Comparison of ENCODE assay signal across 11 cellular contexts in genomic region chr3:58043933-58044332, GRCh38. TPM values are rescaled to one million over a fixed set of nuclear protein-coding genes. Genes with fewer than 3 reads are reported as not detected.
DNase-seq lines count a peak whose midpoint lies in the region; ATAC-seq and TF ChIP-seq lines count a peak whose summit lies in the region.
"Had no signal": no experiment of that assay in that cellular context is flagged by ENCODE, and none has a peak within 500 bp of the region (broad histone marks: within the 10 kb centered on the region; RNA-seq: fewer than 3 reads in every experiment).

No MANE protein-coding gene starts in this region.

- no peak overlapping the region for H2AFZ ChIP-seq in fibroblast of lung (ENCODE audit: low read length)

- H3K4me1 Mint-ChIP-seq in Caco-2 (ENCODE audit: low read depth, unreplicated experiment) = peaks cover 24% of the 10 kb centered on the region

- H3K4me3 Mint-ChIP-seq in Caco-2 (ENCODE audit: unreplicated experiment) = no peak overlapping the region
- H3K4me3 Mint-ChIP-seq: activated T-cell treated with anti-CD3 and anti-CD28 coated beads, Interleukin-2, amount 50 U/mL, for 4 hours had no signal

- no peaks in the 10 kb centered on the region for H3K27me3 Mint-ChIP-seq in Caco-2 (ENCODE audit: insufficient read depth, unreplicated experiment)

- in situ Hi-C loops in Panc1 (cut with HindIII; ENCODE audit: low pct_unique_long_range_greater_than_20kb, low sequenced_read_pairs) (no loop called here), gastrocnemius medialis (cut with MboI; ENCODE audit: low sequenced_read_pairs in 4 of 4) (no loop called here)

- POLR2A ChIA-PET in Caco-2 (lab: Charles Lee) = no interaction called here
- POLR2A ChIA-PET in Panc1 (lab: Charles Lee) = no interaction called here

- peak; percentile 31 for ATAC-seq in Panc1
- no peak for ATAC-seq in gastrocnemius medialis
- ATAC-seq in GM18517 (IDR thresholded peaks at IDR 0.05; ENCODE audit: unreplicated experiment) = no peak

- H3K4me1 ChIP-seq in Caco-2 (peaks cover 78% of the 10 kb centered on the region), Panc1 (ENCODE audit: control insufficient read depth, insufficient read depth, low read length) (peaks cover 93% of the 10 kb centered on the region), fibroblast of lung (ENCODE audit: control insufficient read depth, extremely low read depth, insufficient read depth, low read length) (peaks cover 44% of the 10 kb centered on the region), gastrocnemius medialis (peaks cover 6 to 28% of the 10 kb centered on the region in 2 donors)

- no peaks in the 10 kb centered on the region for H4K20me1 ChIP-seq in fibroblast of lung (ENCODE audit: control insufficient read depth, extremely low read depth, insufficient read depth, low read length)

- TF ChIP-seq CTCF in Caco-2 (IDR thresholded peaks at IDR 0.05; ENCODE audit: insufficient read depth in 1 of 2, low read depth in 1 of 2, low read length in 1 of 2, severe bottlenecking in 1 of 2, unreplicated experiment in 1 of 2) (no peak), Panc1 (IDR thresholded peaks at IDR 0.05) (no peak), fibroblast of lung (conservative IDR thresholded peaks at IDR 0.05 in 1 of 2, IDR thresholded peaks at IDR 0.05 in 1 of 2; ENCODE audit: low read depth in 1 of 2, low read length in 2 of 2) (no peak), gastrocnemius medialis (IDR thresholded peaks at IDR 0.05 in 4 of 5, conservative IDR thresholded peaks at IDR 0.05 in 1 of 5) (no peak)

- H3K4me2 ChIP-seq in fibroblast of lung (ENCODE audit: extremely low read depth, insufficient read depth, low read length) = no peak overlapping the region

- H3K27ac ChIP-seq in Panc1 (ENCODE audit: low read length) = peak overlapping the region; percentile 96
- H3K27ac ChIP-seq in fibroblast of lung (ENCODE audit: insufficient read depth, low read length) = peak overlapping the region; percentile 22
- H3K27ac ChIP-seq in gastrocnemius medialis = peak overlapping the region in 3 of 4 donors; percentile 52 to 74 (median 58)

- no peaks in the 10 kb centered on the region; the same call in 1 of the 2 replicates for H3K36me3 ChIP-seq in Caco-2 (ENCODE audit: control insufficient read depth, insufficient read depth, low read length)
- no peaks in the 10 kb centered on the region for H3K36me3 ChIP-seq in Panc1 (ENCODE audit: control insufficient read depth, insufficient read depth, low read length)
- H3K36me3 ChIP-seq in fibroblast of lung (ENCODE audit: control insufficient read depth, insufficient read depth, low read length) = no peaks in the 10 kb centered on the region
- H3K36me3 ChIP-seq in gastrocnemius medialis = no peaks in the 10 kb centered on the region

- peak overlapping the region; percentile 56 for H3K27ac Mint-ChIP-seq in Caco-2 (ENCODE audit: unreplicated experiment)

- peaks cover 52% of the 10 kb centered on the region for H3K36me3 Mint-ChIP-seq in Caco-2 (ENCODE audit: insufficient read depth, unreplicated experiment)

- DNase-seq in Caco-2 (no peak), Panc1 (ENCODE audit: low read depth, low spot score) (no peak), fibroblast of lung (ENCODE audit: low read depth in 2 of 2) (no peak), gastrocnemius medialis (no peak), GM03348 (ENCODE audit: low spot score) (no peak), nucleus accumbens (lab: John Stamatoyannopoulos, UW) (no peak), A172 (ENCODE audit: low spot score) (no peak)
- DNase-seq: activated T-cell treated with anti-CD3 and anti-CD28 coated beads, Interleukin-2, amount 50 U/mL, for 4 hours; central memory CD4-positive, alpha-beta T cell; RPMI8226 had no signal

- H3K9ac ChIP-seq in fibroblast of lung (ENCODE audit: insufficient read depth, low read length) = no peak overlapping the region

- H3K4me3 ChIP-seq in Caco-2 (ENCODE audit: low read depth, low read length) = no peak overlapping the region
- peak overlapping the region in 1 of 2 experiments; percentile 14; a peak in 1 of 4 replicates for H3K4me3 ChIP-seq in Panc1 (ENCODE audit: low read depth in 2 of 2, low read length in 2 of 2)
- H3K4me3 ChIP-seq in fibroblast of lung (replicated peaks in 1 of 4; ENCODE audit: control extremely low read depth in 1 of 4, insufficient read depth in 1 of 4, low read depth in 3 of 4, low read length in 4 of 4) = no peak overlapping the region
- no peak overlapping the region for H3K4me3 ChIP-seq in gastrocnemius medialis

- intact Hi-C loops in Caco-2 (cut with micrococcal nuclease; ENCODE audit: unreplicated experiment) = no loop called here
- intact Hi-C loops in Panc1 (cut with micrococcal nuclease; ENCODE audit: unreplicated experiment) = no loop called here
- intact Hi-C loops in gastrocnemius medialis (cut with DNase I; ENCODE audit: low total_unique reads) = no loop called here

- H3K9me3 ChIP-seq in Caco-2 = no peaks in the 10 kb centered on the region
- H3K9me3 ChIP-seq in Panc1 (ENCODE audit: control insufficient read depth, insufficient read depth, low read depth, low read length) = no peaks in the 10 kb centered on the region
- H3K9me3 ChIP-seq in fibroblast of lung (ENCODE audit: control insufficient read depth, insufficient read depth, low read depth, low read length) = no peaks in the 10 kb centered on the region
- no peaks in the 10 kb centered on the region for H3K9me3 ChIP-seq in gastrocnemius medialis

- H3K27me3 ChIP-seq in Caco-2 (replicated peaks; ENCODE audit: control insufficient read depth, insufficient read depth, low read length) (no peaks in the 10 kb centered on the region), Panc1 (ENCODE audit: control insufficient read depth, insufficient read depth, low read length) (no peaks in the 10 kb centered on the region), fibroblast of lung (ENCODE audit: control insufficient read depth, insufficient read depth, low read length) (no peaks in the 10 kb centered on the region), gastrocnemius medialis (no peaks in the 10 kb centered on the region)

- BruUV-seq in Caco-2 (replicated peaks; lab: Mats Ljungman, UMichigan) = no TSS peak
- no TSS peak for BruUV-seq in Panc1 (replicated peaks; lab: Mats Ljungman, UMichigan)

- CTCF ChIA-PET in Caco-2 (lab: Charles Lee) (no interaction called here), Panc1 (lab: Charles Lee) (no interaction called here)

- peaks cover 70% of the 10 kb centered on the region for H3K79me2 ChIP-seq in fibroblast of lung (ENCODE audit: control insufficient read depth, insufficient read depth, low read length)

- H3K9me3 Mint-ChIP-seq in Caco-2 (ENCODE audit: unreplicated experiment) = no peaks in the 10 kb centered on the region
- H3K9me3 Mint-ChIP-seq: activated T-cell treated with anti-CD3 and anti-CD28 coated beads, Interleukin-2, amount 50 U/mL, for 4 hours had no signal

- no peak for TF ChIP-seq POLR2A in gastrocnemius medialis (IDR thresholded peaks at IDR 0.05)

RNA-seq across cellular contexts. Expression of gene FLNB, which starts 35.7 kb away (rescaled TPM):
- total RNA-seq in Caco-2 (2022) (315 and 331 TPM in 2 replicates), Panc1 (2021; ENCODE audit: unreplicated experiment) (309 TPM), fibroblast of lung (51.6 and 81.7 TPM in 2 replicates), gastrocnemius medialis (10 to 100 TPM; 10.9 to 21.5 (median 12.0) TPM)
- 366 TPM for polyA plus RNA-seq in Panc1 (2012; ENCODE audit: insufficient read length)
- 47.9 and 105 TPM in 2 replicates for polyA plus RNA-seq in fibroblast of lung
- polyA plus RNA-seq in fibroblast of lung (2012) = 58.4 and 119 TPM in 2 replicates
- 157 and 358 TPM in 2 replicates for polyA minus RNA-seq in fibroblast of lung (ENCODE audit: low replicate concordance)
- total RNA-seq in A172 (2014; rRNA removed; shearing (Covaris generic)) = 225 and 260 TPM in 2 replicates

Comparison
In these comparisons a context has a peak if more than half of its experiments do, and no peak if none do; other contexts are left out.
1. H3K27ac ChIP-seq: peak in every context shown above with its lines; median percentile 96 in Panc1; 58 in gastrocnemius medialis; 22 in fibroblast of lung.